ENCODE assay signal across 22 cellular contexts in the genomic region with DNA sequence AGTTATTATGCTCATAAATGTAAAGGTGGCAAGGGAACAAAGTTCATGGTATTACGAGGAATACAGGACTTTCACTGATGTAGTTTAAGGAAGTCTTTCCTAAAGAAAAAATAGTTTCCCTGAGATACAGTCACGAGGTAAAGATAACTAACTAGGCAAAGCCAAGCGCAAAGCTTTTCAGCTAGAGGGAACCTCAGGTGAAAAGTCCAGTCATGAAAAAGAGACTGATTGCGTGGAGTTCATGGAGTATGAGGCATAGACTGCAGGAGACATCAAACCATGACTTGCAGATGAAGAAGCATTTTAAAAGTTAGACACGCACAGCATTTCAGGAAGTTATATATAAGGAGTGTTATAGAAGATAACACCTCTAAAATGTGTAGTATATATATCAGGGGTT.
DNase-seq lines count a peak whose midpoint lies in the region; ATAC-seq and TF ChIP-seq lines count a peak whose summit lies in the region.
"Had no signal": no experiment of that assay in that cellular context is flagged by ENCODE, and none has a peak within 500 bp of the region (broad histone marks: within the 10 kb centered on the region; RNA-seq: fewer than 3 reads in every experiment).

No MANE protein-coding gene starts in this region.

- peaks cover 7% of the 10 kb centered on the region for H3K9me3 Mint-ChIP-seq in T-helper 1 cell treated with Interleukin-12 subunit alpha and Interleukin-12 subunit beta and Interleukin-4 antibody, amounts not matched to agents 30 μg/mL and 1 μg/mL, for 36 hours
- no peaks in the 10 kb centered on the region for H3K9me3 Mint-ChIP-seq in WTC11
- H3K9me3 Mint-ChIP-seq in type B pancreatic cell: no peaks in the 10 kb centered on the region

- ATAC-seq in WTC11 (no peak), mucosa of descending colon (peak; percentile 93)
- ATAC-seq: GM12878, HCT116, Panc1 had no signal

- H3K36me3 ChIP-seq in mucosa of descending colon (ENCODE audit: low read depth): no peaks in the 10 kb centered on the region
- H3K36me3 ChIP-seq in suprapubic skin: no peaks in the 10 kb centered on the region
- H3K36me3 ChIP-seq: SJCRH30 had no signal

- 69% methylated on average over 5 of the region's 5 CpGs for WGBS in suprapubic skin

- intact Hi-C loops in mucosa of descending colon (cut with DNase I, micrococcal nuclease): no loop called here

- peak overlapping the region; percentile 24 for H3K27ac Mint-ChIP-seq in T-helper 1 cell treated with Interleukin-12 subunit alpha and Interleukin-12 subunit beta and Interleukin-4 antibody, amounts not matched to agents 30 μg/mL and 1 μg/mL, for 36 hours
- H3K27ac Mint-ChIP-seq in WTC11 (no peak overlapping the region), type B pancreatic cell (no peak overlapping the region)

- H3K4me1 ChIP-seq in mucosa of descending colon (ENCODE audit: low read depth): no peaks in the 10 kb centered on the region
- H3K4me1 ChIP-seq in suprapubic skin: peaks cover 8% of the 10 kb centered on the region
- H3K4me1 ChIP-seq: SJCRH30 had no signal

- no peak overlapping the region for H3K27ac ChIP-seq in suprapubic skin
- H3K27ac ChIP-seq: SJCRH30 had no signal

- H3K4me1 Mint-ChIP-seq in T-helper 1 cell treated with Interleukin-12 subunit alpha and Interleukin-12 subunit beta and Interleukin-4 antibody, amounts not matched to agents 30 μg/mL and 1 μg/mL, for 36 hours (ENCODE audit: low read depth): peaks cover 22% of the 10 kb centered on the region
- H3K4me1 Mint-ChIP-seq in WTC11 (peaks cover 12% of the 10 kb centered on the region), type B pancreatic cell (ENCODE audit: unreplicated experiment) (peaks cover 13% of the 10 kb centered on the region)

- CTCF ChIA-PET in WTC11 (lab: Charles Lee): interaction anchor here (1.5 kb wide), 1 partner anchor 92 kb away, joined by 3 read pairs; no protein-coding TSS in a partner anchor

- no peak overlapping the region for H3K4me3 Mint-ChIP-seq in T-helper 1 cell treated with Interleukin-12 subunit alpha and Interleukin-12 subunit beta and Interleukin-4 antibody, amounts not matched to agents 30 μg/mL and 1 μg/mL, for 36 hours
- peak overlapping the region; percentile 20 for H3K4me3 Mint-ChIP-seq in WTC11
- H3K4me3 Mint-ChIP-seq in type B pancreatic cell: peak overlapping the region; percentile 31

- TF ChIP-seq EP300 in suprapubic skin (IDR thresholded peaks at IDR 0.05): no peak

- H3K27me3 Mint-ChIP-seq in T-helper 1 cell treated with Interleukin-12 subunit alpha and Interleukin-12 subunit beta and Interleukin-4 antibody, amounts not matched to agents 30 μg/mL and 1 μg/mL, for 36 hours (ENCODE audit: low read depth): peaks cover 78% of the 10 kb centered on the region
- H3K27me3 Mint-ChIP-seq in WTC11 (ENCODE audit: low read depth) (peaks cover 77% of the 10 kb centered on the region), type B pancreatic cell (peaks cover 91% of the 10 kb centered on the region)

- H3K27me3 ChIP-seq in suprapubic skin: peaks cover 92% of the 10 kb centered on the region
- H3K27me3 ChIP-seq: SJCRH30 had no signal

- no peaks in the 10 kb centered on the region for H3K9me3 ChIP-seq in mucosa of descending colon
- no peaks in the 10 kb centered on the region for H3K9me3 ChIP-seq in suprapubic skin
- H3K9me3 ChIP-seq: SJCRH30 had no signal

- TF ChIP-seq CTCF in WTC11 (IDR thresholded peaks at IDR 0.05) (no peak), mucosa of descending colon (IDR thresholded peaks at IDR 0.05) (no peak), type B pancreatic cell (conservative IDR thresholded peaks at IDR 0.05) (no peak), suprapubic skin (IDR thresholded peaks at IDR 0.05) (no peak)

- H3K4me3 ChIP-seq in mucosa of descending colon: no peak overlapping the region
- no peak overlapping the region for H3K4me3 ChIP-seq in suprapubic skin
- H3K4me3 ChIP-seq: GM12878, SJCRH30 had no signal

- TF ChIP-seq POLR2A in suprapubic skin (IDR thresholded peaks at IDR 0.05): no peak

- DNase-seq in T-helper 1 cell: no peak
- no peak for DNase-seq in WTC11 (ENCODE audit: low spot score)
- no peak for DNase-seq in mucosa of descending colon
- DNase-seq in type B pancreatic cell (ENCODE audit: extremely low spot score, unreplicated experiment): no peak
- DNase-seq in effector CD8-positive, alpha-beta T cell (lab: John Stamatoyannopoulos, UW): no peak
- DNase-seq in suprapubic skin (ENCODE audit: low spot score in 2 of 2): no peak
- DNase-seq in midbrain (lab: John Stamatoyannopoulos, UW): no peak
- DNase-seq: 8988T, DMS53, EL, GOT3, MM.1S, NCI-H1105 treated with DMSO at 0.1 percent for 48 hours, NCI-H187 treated with DMSO at 0.1 percent for 48 hours, NCI-H2227 treated with DMSO at 0.1 percent for 48 hours, NCI-H510A treated with DMSO at 0.1 percent for 48 hours, NCI-H82, SJCRH30 had no signal

- POLR2A ChIA-PET in WTC11 (lab: Charles Lee): no interaction called here

- peaks cover 8% of the 10 kb centered on the region for H3K36me3 Mint-ChIP-seq in T-helper 1 cell treated with Interleukin-12 subunit alpha and Interleukin-12 subunit beta and Interleukin-4 antibody, amounts not matched to agents 30 μg/mL and 1 μg/mL, for 36 hours (ENCODE audit: low read depth)
- H3K36me3 Mint-ChIP-seq in WTC11: no peaks in the 10 kb centered on the region
- no peaks in the 10 kb centered on the region for H3K36me3 Mint-ChIP-seq in type B pancreatic cell

TF ChIP-seq in WTC11, 78 proteins besides CTCF, POLR2A, EP300 and RAD21 (continues in another document):
- TF ChIP-seq ZNF138 (CRISPR knock-in tag; conservative IDR thresholded peaks at IDR 0.05) (no peak), JUN (CRISPR knock-in tag; IDR thresholded peaks at IDR 0.05) (no peak), SMAD4 (CRISPR knock-in tag; IDR thresholded peaks at IDR 0.05) (no peak), ZNF423 (CRISPR knock-in tag; IDR thresholded peaks at IDR 0.05) (no peak), ZNF121 (CRISPR knock-in tag; IDR thresholded peaks at IDR 0.05) (no peak), NR1H2 (CRISPR knock-in tag; IDR thresholded peaks at IDR 0.05) (no peak), NFE2L1 (CRISPR knock-in tag; IDR thresholded peaks at IDR 0.05) (no peak), PRRX2 (CRISPR knock-in tag; IDR thresholded peaks at IDR 0.05) (no peak), ZNF416 (CRISPR knock-in tag; IDR thresholded peaks at IDR 0.05) (no peak), ETV6 (CRISPR knock-in tag; IDR thresholded peaks at IDR 0.05) (no peak), HMGA2 (CRISPR knock-in tag; IDR thresholded peaks at IDR 0.05) (no peak)
- TF ChIP-seq, protein P1, sequence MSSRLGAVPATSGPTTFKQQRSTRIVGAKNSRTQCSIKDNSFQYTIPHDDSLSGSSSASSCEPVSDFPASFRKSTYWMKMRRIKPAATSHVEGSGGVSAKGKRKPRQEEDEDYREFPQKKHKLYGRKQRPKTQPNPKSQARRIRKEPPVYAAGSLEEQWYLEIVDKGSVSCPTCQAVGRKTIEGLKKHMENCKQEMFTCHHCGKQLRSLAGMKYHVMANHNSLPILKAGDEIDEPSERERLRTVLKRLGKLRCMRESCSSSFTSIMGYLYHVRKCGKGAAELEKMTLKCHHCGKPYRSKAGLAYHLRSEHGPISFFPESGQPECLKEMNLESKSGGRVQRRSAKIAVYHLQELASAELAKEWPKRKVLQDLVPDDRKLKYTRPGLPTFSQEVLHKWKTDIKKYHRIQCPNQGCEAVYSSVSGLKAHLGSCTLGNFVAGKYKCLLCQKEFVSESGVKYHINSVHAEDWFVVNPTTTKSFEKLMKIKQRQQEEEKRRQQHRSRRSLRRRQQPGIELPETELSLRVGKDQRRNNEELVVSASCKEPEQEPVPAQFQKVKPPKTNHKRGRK (CRISPR knock-in tag; IDR thresholded peaks at IDR 0.05; ENCODE audit: borderline replicate concordance): no peak
- TF ChIP-seq, protein P2, sequence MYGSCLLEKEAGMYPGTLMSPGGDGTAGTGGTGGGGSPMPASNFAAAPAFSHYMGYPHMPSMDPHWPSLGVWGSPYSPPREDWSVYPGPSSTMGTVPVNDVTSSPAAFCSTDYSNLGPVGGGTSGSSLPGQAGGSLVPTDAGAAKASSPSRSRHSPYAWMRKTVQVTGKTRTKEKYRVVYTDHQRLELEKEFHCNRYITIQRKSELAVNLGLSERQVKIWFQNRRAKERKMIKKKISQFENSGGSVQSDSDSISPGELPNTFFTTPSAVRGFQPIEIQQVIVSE (CRISPR knock-in tag; IDR thresholded peaks at IDR 0.05; ENCODE audit: borderline replicate concordance): no peak
- TF ChIP-seq, protein P3, sequence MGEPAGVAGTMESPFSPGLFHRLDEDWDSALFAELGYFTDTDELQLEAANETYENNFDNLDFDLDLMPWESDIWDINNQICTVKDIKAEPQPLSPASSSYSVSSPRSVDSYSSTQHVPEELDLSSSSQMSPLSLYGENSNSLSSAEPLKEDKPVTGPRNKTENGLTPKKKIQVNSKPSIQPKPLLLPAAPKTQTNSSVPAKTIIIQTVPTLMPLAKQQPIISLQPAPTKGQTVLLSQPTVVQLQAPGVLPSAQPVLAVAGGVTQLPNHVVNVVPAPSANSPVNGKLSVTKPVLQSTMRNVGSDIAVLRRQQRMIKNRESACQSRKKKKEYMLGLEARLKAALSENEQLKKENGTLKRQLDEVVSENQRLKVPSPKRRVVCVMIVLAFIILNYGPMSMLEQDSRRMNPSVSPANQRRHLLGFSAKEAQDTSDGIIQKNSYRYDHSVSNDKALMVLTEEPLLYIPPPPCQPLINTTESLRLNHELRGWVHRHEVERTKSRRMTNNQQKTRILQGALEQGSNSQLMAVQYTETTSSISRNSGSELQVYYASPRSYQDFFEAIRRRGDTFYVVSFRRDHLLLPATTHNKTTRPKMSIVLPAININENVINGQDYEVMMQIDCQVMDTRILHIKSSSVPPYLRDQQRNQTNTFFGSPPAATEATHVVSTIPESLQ (CRISPR knock-in tag; IDR thresholded peaks at IDR 0.05): no peak
- TF ChIP-seq, protein P4, sequence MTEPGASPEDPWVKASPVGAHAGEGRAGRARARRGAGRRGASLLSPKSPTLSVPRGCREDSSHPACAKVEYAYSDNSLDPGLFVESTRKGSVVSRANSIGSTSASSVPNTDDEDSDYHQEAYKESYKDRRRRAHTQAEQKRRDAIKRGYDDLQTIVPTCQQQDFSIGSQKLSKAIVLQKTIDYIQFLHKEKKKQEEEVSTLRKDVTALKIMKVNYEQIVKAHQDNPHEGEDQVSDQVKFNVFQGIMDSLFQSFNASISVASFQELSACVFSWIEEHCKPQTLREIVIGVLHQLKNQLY (CRISPR knock-in tag; IDR thresholded peaks at IDR 0.05): no peak
